1 cellular context compared by ENCODE assay signal in genomic region chr2:44546469-44547127, GRCh38.
TF ChIP-seq lines count a peak whose summit lies in the region.

No MANE protein-coding gene starts in this region.

TF ChIP-seq in GM23338, 12 proteins besides CTCF, POLR2A, EP300 and RAD21 (continued from another document):
- TF ChIP-seq ZNF462 (CRISPR knock-in tag; IDR thresholded peaks at IDR 0.05) (no peak), JUNB (IDR thresholded peaks at IDR 0.05; ENCODE audit: unreplicated experiment) (no peak), EZH2 (IDR thresholded peaks at IDR 0.05; ENCODE audit: low read depth, unreplicated experiment) (no peak), CREB1 (CRISPR knock-in tag; IDR thresholded peaks at IDR 0.05; ENCODE audit: low read depth) (no peak), POLR2AphosphoS5 (IDR thresholded peaks at IDR 0.05; ENCODE audit: low read depth) (no peak), EZH2phosphoT487 (IDR thresholded peaks at IDR 0.05; ENCODE audit: unreplicated experiment) (no peak)
- TF ChIP-seq, protein P1, sequence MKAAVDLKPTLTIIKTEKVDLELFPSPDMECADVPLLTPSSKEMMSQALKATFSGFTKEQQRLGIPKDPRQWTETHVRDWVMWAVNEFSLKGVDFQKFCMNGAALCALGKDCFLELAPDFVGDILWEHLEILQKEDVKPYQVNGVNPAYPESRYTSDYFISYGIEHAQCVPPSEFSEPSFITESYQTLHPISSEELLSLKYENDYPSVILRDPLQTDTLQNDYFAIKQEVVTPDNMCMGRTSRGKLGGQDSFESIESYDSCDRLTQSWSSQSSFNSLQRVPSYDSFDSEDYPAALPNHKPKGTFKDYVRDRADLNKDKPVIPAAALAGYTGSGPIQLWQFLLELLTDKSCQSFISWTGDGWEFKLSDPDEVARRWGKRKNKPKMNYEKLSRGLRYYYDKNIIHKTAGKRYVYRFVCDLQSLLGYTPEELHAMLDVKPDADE (IDR thresholded peaks at IDR 0.05) = no peak
